Comparison of ENCODE assay signal across 8 cellular contexts in the genomic region with DNA sequence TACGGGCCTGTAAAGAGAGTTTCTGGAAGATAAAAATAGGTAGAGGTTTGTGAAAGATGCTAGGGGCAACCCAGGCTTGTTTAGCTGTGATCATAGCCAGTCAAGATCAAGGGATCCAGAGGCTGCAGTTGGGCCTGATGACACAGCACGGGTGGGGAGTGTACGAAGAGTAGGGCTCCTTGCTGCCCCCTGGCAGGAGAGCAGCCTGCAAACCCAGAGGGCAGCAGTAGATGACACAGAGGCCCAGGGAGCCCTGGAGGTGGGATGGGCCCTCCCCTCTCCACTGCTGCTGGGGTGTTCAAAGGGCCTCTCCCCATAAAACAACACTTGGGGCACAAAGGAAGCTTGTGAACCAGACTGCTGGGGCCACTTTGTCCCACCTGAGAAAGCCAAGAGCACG. TPM values are rescaled to one million over a fixed set of nuclear protein-coding genes. Genes with fewer than 3 reads are reported as not detected.
DNase-seq lines count a peak whose midpoint lies in the region; ATAC-seq, FAIRE-seq and TF ChIP-seq lines count a peak whose summit lies in the region.

No MANE protein-coding gene starts in this region.

- peak in 1 of 2 donors; percentile 56 for TF ChIP-seq CTCF in right atrium auricular region (IDR thresholded peaks at IDR 0.05)
- peak; percentile 47 for TF ChIP-seq CTCF in psoas muscle (IDR thresholded peaks at IDR 0.05)
- TF ChIP-seq CTCF in esophagus squamous epithelium (IDR thresholded peaks at IDR 0.05), result peak in 1 of 6 experiments; percentile 16

- H3K27me3 ChIP-seq in right atrium auricular region (no peaks in the 10 kb centered on the region), psoas muscle (ENCODE audit: insufficient read depth in 3 of 3, low read length in 2 of 3) (no peaks in the 10 kb centered on the region), esophagus squamous epithelium (no peaks in the 10 kb centered on the region)

- no peak overlapping the region for H3K27ac Mint-ChIP-seq in effector memory CD8-positive, alpha-beta T cell

- WGBS in psoas muscle, 3 donors, result 35 to 67% (median 36%) methylated on average over 4 of the region's 4 CpGs
- WGBS in esophagus squamous epithelium, 2 donors, result 34 to 66% methylated on average over 3 to 4 of the region's 4 CpGs

- intact Hi-C loops in Right ventricle myocardium superior (cut with DNase I) (no loop called here), psoas muscle (cut with DNase I) (loop anchor here in 1 of 2 donors (5.0 kb wide), 2 partner anchors 50 to 150 kb away; no protein-coding TSS in a partner anchor), esophagus squamous epithelium (cut with DNase I) (no loop called here)

- FAIRE-seq in RCC 7860 (lab: Jason Lieb, UNC), result no peak

- peaks cover 10 to 38% of the 10 kb centered on the region in 2 donors for H3K27me3 Mint-ChIP-seq in effector memory CD8-positive, alpha-beta T cell

- TF ChIP-seq POLR2A in esophagus squamous epithelium (IDR thresholded peaks at IDR 0.05), result no peak

- H3K27ac ChIP-seq in right atrium auricular region (no peak overlapping the region), psoas muscle (no peak overlapping the region), esophagus squamous epithelium (no peak overlapping the region)

- no peak overlapping the region for H3K4me3 ChIP-seq in right atrium auricular region
- no peak overlapping the region for H3K4me3 ChIP-seq in psoas muscle
- no peak overlapping the region for H3K4me3 ChIP-seq in esophagus squamous epithelium

- H3K9me3 ChIP-seq in right atrium auricular region, result no peaks in the 10 kb centered on the region
- no peaks in the 10 kb centered on the region for H3K9me3 ChIP-seq in psoas muscle
- H3K9me3 ChIP-seq in esophagus squamous epithelium, result no peaks in the 10 kb centered on the region

- H3K36me3 ChIP-seq in right atrium auricular region, result no peaks in the 10 kb centered on the region
- H3K36me3 ChIP-seq in psoas muscle (ENCODE audit: insufficient read depth in 1 of 2, low read depth in 1 of 2), result no peaks in the 10 kb centered on the region
- H3K36me3 ChIP-seq in esophagus squamous epithelium, result no peaks in the 10 kb centered on the region

- no peak overlapping the region for H3K4me3 Mint-ChIP-seq in effector memory CD8-positive, alpha-beta T cell

- ATAC-seq in Right ventricle myocardium superior (ENCODE audit: poor library complexity) (peak; percentile 94), psoas muscle (peak; percentile 89 to 95 (median 94))
- peak; percentile 31 for ATAC-seq in effector memory CD8-positive, alpha-beta T cell (replicated peaks)

- H3K36me3 Mint-ChIP-seq in effector memory CD8-positive, alpha-beta T cell (ENCODE audit: insufficient read depth), result peaks cover 7% of the 10 kb centered on the region

- H3K9me3 Mint-ChIP-seq in effector memory CD8-positive, alpha-beta T cell, result no peaks in the 10 kb centered on the region

- peaks cover 12 to 18% of the 10 kb centered on the region in 2 donors for H3K4me1 Mint-ChIP-seq in effector memory CD8-positive, alpha-beta T cell (ENCODE audit: low read depth in 2 of 2)

- no peaks in the 10 kb centered on the region for H3K4me1 ChIP-seq in right atrium auricular region
- peaks cover 9% of the 10 kb centered on the region for H3K4me1 ChIP-seq in psoas muscle
- H3K4me1 ChIP-seq in esophagus squamous epithelium, result peaks cover 0 to 32% (median 5%) of the 10 kb centered on the region in 3 donors

- DNase-seq in Right ventricle myocardium superior (peak; percentile 76), right atrium auricular region (ENCODE audit: low spot score) (no peak), RCC 7860 (ENCODE audit: low spot score) (peak; percentile 24), psoas muscle (peak; percentile 65 to 82), KG1 (lab: John Stamatoyannopoulos, UW) (no peak), esophagus squamous epithelium (lab: John Stamatoyannopoulos, UW) (no peak), NCI-H345 (lab: John Stamatoyannopoulos, UW) (no peak)
- no peak for DNase-seq in effector memory CD8-positive, alpha-beta T cell

RNA-seq across cellular contexts. Expression of gene VEGFA, which starts 47.2 kb away (rescaled TPM):
- 230 TPM for total RNA-seq in Right ventricle myocardium superior
- 100 to 1,000 TPM; 102 to 132 TPM for total RNA-seq in right atrium auricular region
- total RNA-seq in psoas muscle, result 100 to 1,000 TPM; 132 to 345 (median 208) TPM
- 100 to 1,000 TPM in 1 of 3 donors, 10 to 100 TPM in 2; 78.1 to 125 (median 88.3) TPM for polyA plus RNA-seq in psoas muscle
- total RNA-seq in esophagus squamous epithelium, result 100 to 1,000 TPM in 2 of 4 donors, 10 to 100 TPM in 2; 28.0 to 107 (median 80.8) TPM

Comparison
In these comparisons a context has a peak if more than half of its experiments do, and no peak if none do; other contexts are left out.
1. DNase-seq: peak in Right ventricle myocardium superior (single experiment), RCC 7860 (single experiment) and psoas muscle (2 of 2); none in right atrium auricular region (single experiment), effector memory CD8-positive, alpha-beta T cell (0 of 3), KG1 (single experiment), esophagus squamous epithelium (single experiment) and NCI-H345 (single experiment).
2. ATAC-seq: peak in every context shown above with its lines; median percentile 94 in Right ventricle myocardium superior; 94 in psoas muscle; 31 in effector memory CD8-positive, alpha-beta T cell.